In the genomic region with DNA sequence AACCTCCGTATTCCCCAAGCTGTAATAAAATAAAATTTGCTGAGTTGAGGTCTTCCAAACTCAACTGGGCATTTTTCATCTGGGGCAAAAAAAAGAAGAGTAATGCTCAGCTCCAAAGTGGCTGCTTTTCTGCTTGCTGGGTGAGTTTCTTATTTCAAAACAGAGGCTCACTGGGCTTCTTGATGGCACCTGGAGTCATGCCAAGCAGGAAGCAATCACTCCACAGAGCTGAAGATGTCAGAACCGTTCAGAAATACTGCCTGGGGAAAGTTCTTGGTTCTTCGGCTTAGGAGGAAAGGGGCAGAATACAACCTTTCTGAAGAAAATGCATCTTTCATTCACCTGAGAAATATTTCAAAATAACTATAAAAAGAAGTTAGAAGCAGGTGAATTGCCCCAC, we compare ENCODE assay signal across 12 cellular contexts. TPM values are rescaled to one million over a fixed set of nuclear protein-coding genes. Genes with fewer than 3 reads are reported as not detected.
DNase-seq lines count a peak whose midpoint lies in the region; ATAC-seq and TF ChIP-seq lines count a peak whose summit lies in the region.
"Had no signal": no experiment of that assay in that cellular context is flagged by ENCODE, and none has a peak within 500 bp of the region (broad histone marks: within the 10 kb centered on the region; RNA-seq: fewer than 3 reads in every experiment).

No MANE protein-coding gene starts in this region.

- peak overlapping the region; percentile 16 for H3K4me3 ChIP-seq in OCI-LY7 (ENCODE audit: low read depth, low read length, poor library complexity, severe bottlenecking)
- H3K4me3 ChIP-seq: MG63 had no signal

- H3K9me2 ChIP-seq in OCI-LY7 (ENCODE audit: insufficient read depth, low read length): no peaks in the 10 kb centered on the region

- peak overlapping the region in 1 of 2 donors; percentile 7 for H3K27ac Mint-ChIP-seq in natural killer cell

- CTCF ChIA-PET in OCI-LY7 (lab: Charles Lee; ENCODE audit: unreplicated experiment): no interaction called here

- ATAC-seq in GM18867 (IDR thresholded peaks at IDR 0.05; ENCODE audit: unreplicated experiment) (no peak), natural killer cell (no peak)

- intact Hi-C loops in OCI-LY7 (cut with micrococcal nuclease; ENCODE audit: unreplicated experiment): no loop called here
- intact Hi-C loops in natural killer cell (cut with micrococcal nuclease): no loop called here

- peaks cover 27 to 50% of the 10 kb centered on the region in 2 donors for H3K4me1 Mint-ChIP-seq in natural killer cell

- H3K36me3 Mint-ChIP-seq in natural killer cell: no peaks in the 10 kb centered on the region

- H3K36me3 ChIP-seq in OCI-LY7 (ENCODE audit: insufficient read depth, low read length): no peaks in the 10 kb centered on the region
- H3K36me3 ChIP-seq: MG63 had no signal

- no peaks in the 10 kb centered on the region for H4K20me1 ChIP-seq in OCI-LY7 (ENCODE audit: insufficient read depth, low read length)

- no peaks in the 10 kb centered on the region for H3K79me2 ChIP-seq in OCI-LY7 (ENCODE audit: insufficient read depth, low read depth, low read length)

- H3K4me2 ChIP-seq in OCI-LY7 (ENCODE audit: low read length): peak overlapping the region; percentile 53

- POLR2A ChIA-PET in OCI-LY7 (lab: Charles Lee): interaction anchor here (0.5 to 1.0 kb wide), 3 partner anchors 9 to 295 kb away, joined by 3 read pairs; no protein-coding TSS in a partner anchor

- 0 out of 2 replicates have a peak, but pooled peaks cover 5% of the 10 kb centered on the region for H3K9me3 ChIP-seq in OCI-LY7 (ENCODE audit: low read length)
- H3K9me3 ChIP-seq: MG63 had no signal

- peaks cover 7 to 22% of the 10 kb centered on the region in 2 donors for H3K27me3 Mint-ChIP-seq in natural killer cell (ENCODE audit: low read depth in 2 of 2)

- H2AFZ ChIP-seq in OCI-LY7 (ENCODE audit: low read length): peak overlapping the region; percentile 86

- no TSS peak for BruUV-seq in OCI-LY7 (replicated peaks; lab: Mats Ljungman, UMichigan)

- DNase-seq in COLO668 (lab: John Stamatoyannopoulos, UW; ENCODE audit: unreplicated experiment) (peak; percentile 13), HT-29 (ENCODE audit: low spot score) (peak; percentile 49), OCI-LY7 (ENCODE audit: low spot score) (peak; percentile 25), medulla oblongata (ENCODE audit: extremely low spot score) (peak; percentile 15), natural killer cell (no peak), NCI-H526 treated with DMSO at 0.1 percent for 48 hours (lab: John Stamatoyannopoulos, UW) (no peak)
- DNase-seq: activated CD4-positive, alpha-beta T cell treated with anti-CD3 and anti-CD28 coated beads, Interleukin-2, amount 50 U/mL, for 48 hours; amygdala; hippocampal formation; MG63 had no signal

- H3K9me3 Mint-ChIP-seq in natural killer cell: no peaks in the 10 kb centered on the region

- peaks cover 15% of the 10 kb centered on the region for H3K4me1 ChIP-seq in OCI-LY7 (ENCODE audit: insufficient read depth, low read length, poor library complexity, severe bottlenecking)

- no peak overlapping the region for H3K27ac ChIP-seq in OCI-LY7 (ENCODE audit: low read depth, low read length, poor library complexity, severe bottlenecking)

- TF ChIP-seq CTCF in OCI-LY7 (conservative IDR thresholded peaks at IDR 0.05; ENCODE audit: low read length) (no peak), natural killer cell (IDR thresholded peaks at IDR 0.05) (no peak)

- H3K4me3 Mint-ChIP-seq in natural killer cell: no peak overlapping the region

RNA-seq across cellular contexts. Expression of a gene that starts 4.1 kb away (rescaled TPM):
- total RNA-seq in HT-29 (2014; rRNA removed; shearing (Covaris generic)): not detected in 2 replicates
- total RNA-seq in OCI-LY7 (2014; rRNA removed; shearing (Covaris generic)): not detected in 2 replicates
- total RNA-seq in OCI-LY7 (2022) (0.32 TPM in 1 of 2 replicates, not detected in the other), natural killer cell (under 1 TPM in 1 of 3 donors, not detected in 2; 0.27 TPM)

RNA-seq across cellular contexts. Expression of a gene that starts 48.5 kb away (rescaled TPM):
- 3.2 and 6.4 TPM in 2 replicates for total RNA-seq in HT-29 (2014; rRNA removed; shearing (Covaris generic))
- 3.2 and 4.5 TPM in 2 replicates for total RNA-seq in OCI-LY7 (2014; rRNA removed; shearing (Covaris generic))
- total RNA-seq in OCI-LY7 (2022) (8.7 and 9.7 TPM in 2 replicates), natural killer cell (10 to 100 TPM; 16.4 to 19.8 (median 17.2) TPM)

RNA-seq across cellular contexts. Expression of a gene that starts 52.9 kb away (rescaled TPM):
- total RNA-seq in HT-29 (2014; rRNA removed; shearing (Covaris generic)): not detected in 2 replicates
- not detected in 2 replicates for total RNA-seq in OCI-LY7 (2014; rRNA removed; shearing (Covaris generic))
- total RNA-seq in OCI-LY7 (2022) (not detected in 2 replicates), natural killer cell (1 to 10 TPM in 2 of 3 donors, under 1 TPM in 1; 0.95 to 2.1 (median 1.7) TPM)
- total RNA-seq: skeletal muscle tissue had no signal

Comparison
In these comparisons a context has a peak if more than half of its experiments do, and no peak if none do; other contexts are left out.
1. DNase-seq: peak in COLO668 (single experiment), HT-29 (single experiment), OCI-LY7 (single experiment) and medulla oblongata (single experiment); none in natural killer cell (single experiment) and NCI-H526 treated with DMSO at 0.1 percent for 48 hours (single experiment).